ENCODE assay signal across 8 cellular contexts in genomic region chr1:228445867-228446584, GRCh38. TPM values are rescaled to one million over a fixed set of nuclear protein-coding genes. Genes with fewer than 3 reads are reported as not detected.
DNase-seq lines count a peak whose midpoint lies in the region; ATAC-seq, FAIRE-seq and TF ChIP-seq lines count a peak whose summit lies in the region.

No MANE protein-coding gene starts in this region.

- H3K27me3 ChIP-seq in pancreas = peaks cover 0 to 17% (median 9%) of the 10 kb centered on the region in 4 donors

- TF ChIP-seq POLR2A in GM12892 (IDR thresholded peaks at IDR 0.05; ENCODE audit: low read depth, low read length) = no peak

- peak; percentile 58 for DNase-seq in GM12892 (ENCODE audit: insufficient read length)
- DNase-seq in activated naive CD4-positive, alpha-beta T cell treated with anti-CD3 and anti-CD28 coated beads, Interleukin-2, amount 10 ng/mL, durations not matched to agents 7 days and 5 days = peak; percentile 67
- peak; percentile 47 for DNase-seq in Right ventricle myocardium superior
- DNase-seq in pancreas = peak in 3 of 6 donors; percentile 20 to 58 (median 24)
- DNase-seq in OCI-M2 (lab: John Stamatoyannopoulos, UW; ENCODE audit: unreplicated experiment) = no peak
- no peak for DNase-seq in H4 (ENCODE audit: low spot score)

- H3K36me3 Mint-ChIP-seq in activated naive CD4-positive, alpha-beta T cell treated with anti-CD3 and anti-CD28 coated beads, Interleukin-2, amount 10 ng/mL, durations not matched to agents 7 days and 5 days = no peaks in the 10 kb centered on the region

- H3K4me1 Mint-ChIP-seq in activated naive CD4-positive, alpha-beta T cell treated with anti-CD3 and anti-CD28 coated beads, Interleukin-2, amount 10 ng/mL, durations not matched to agents 7 days and 5 days = peaks cover 13% of the 10 kb centered on the region

- FAIRE-seq in GM12892 (lab: Jason Lieb, UNC) (no peak), pancreas (lab: Jason Lieb, UNC) (no peak)

- peaks cover 0 to 6% (median 3%) of the 10 kb centered on the region in 3 donors for H3K4me1 ChIP-seq in pancreas

- peaks cover 59% of the 10 kb centered on the region for H3K27me3 Mint-ChIP-seq in activated naive CD4-positive, alpha-beta T cell treated with anti-CD3 and anti-CD28 coated beads, Interleukin-2, amount 10 ng/mL, durations not matched to agents 7 days and 5 days

- H3K36me3 ChIP-seq in pancreas = no peaks in the 10 kb centered on the region

- no peak overlapping the region for H3K27ac Mint-ChIP-seq in activated naive CD4-positive, alpha-beta T cell treated with anti-CD3 and anti-CD28 coated beads, Interleukin-2, amount 10 ng/mL, durations not matched to agents 7 days and 5 days

- intact Hi-C loops in Right ventricle myocardium superior (cut with DNase I) = no loop called here
- intact Hi-C loops in pancreas (cut with DNase I) = no loop called here

- H3K27ac ChIP-seq in pancreas = no peak overlapping the region

- ATAC-seq in HG03280 (IDR thresholded peaks at IDR 0.05; ENCODE audit: unreplicated experiment) (peak; percentile 79), Right ventricle myocardium superior (ENCODE audit: poor library complexity) (peak; percentile 70), pancreas (peak; percentile 38 to 85 (median 74)), HG02642 (IDR thresholded peaks at IDR 0.05; ENCODE audit: poor library complexity, unreplicated experiment) (no peak)

- no peak for TF ChIP-seq CTCF in pancreas (IDR thresholded peaks at IDR 0.05)

- no peaks in the 10 kb centered on the region for H3K9me3 Mint-ChIP-seq in activated naive CD4-positive, alpha-beta T cell treated with anti-CD3 and anti-CD28 coated beads, Interleukin-2, amount 10 ng/mL, durations not matched to agents 7 days and 5 days

- peak overlapping the region in 2 of 4 donors; percentile 17 to 35 for H3K4me3 ChIP-seq in pancreas

- 7 to 8% methylated on average over 50 of the region's 50 CpGs for WGBS in pancreas, 2 donors

- no peaks in the 10 kb centered on the region for H3K9me3 ChIP-seq in pancreas

- H3K4me3 Mint-ChIP-seq in activated naive CD4-positive, alpha-beta T cell treated with anti-CD3 and anti-CD28 coated beads, Interleukin-2, amount 10 ng/mL, durations not matched to agents 7 days and 5 days = peak overlapping the region; percentile 74

- CTCF ChIA-PET in activated naive CD4-positive, alpha-beta T cell treated with anti-CD3 and anti-CD28 coated beads, Interleukin-2, amount 10 ng/mL, durations not matched to agents 7 days and 5 days (lab: Charles Lee) = no interaction called here

RNA-seq across cellular contexts. Expression of gene TRIM17, which starts 29.4 kb away (rescaled TPM):
- 0.55 TPM for polyA plus RNA-seq in GM12892 (2012; ENCODE audit: missing spikeins)
- total RNA-seq in Right ventricle myocardium superior (0.32 TPM), pancreas (1 to 10 TPM in 1 of 6 donors, under 1 TPM in 4, not detected in 1; 0.14 to 2.4 (median 0.38) TPM)
- under 1 TPM; 0.14 to 0.68 TPM for polyA plus RNA-seq in pancreas
- not detected in 2 replicates for total RNA-seq in H4 (2014; rRNA removed; shearing (Covaris generic))

RNA-seq across cellular contexts. Expression of gene TRIM11, which starts 39.4 kb away (rescaled TPM):
- polyA plus RNA-seq in GM12892 (2012; ENCODE audit: missing spikeins) = 7.3 TPM
- 6.2 TPM for total RNA-seq in Right ventricle myocardium superior
- 10 to 100 TPM in 2 of 6 donors, 1 to 10 TPM in 4; 7.6 to 15.1 (median 9.2) TPM for total RNA-seq in pancreas
- polyA plus RNA-seq in pancreas = 10 to 100 TPM; 13.6 to 16.3 TPM
- 6.8 and 8.4 TPM in 2 replicates for total RNA-seq in H4 (2014; rRNA removed; shearing (Covaris generic))

RNA-seq across cellular contexts. Expression of gene RNF187, which starts 41.2 kb away (rescaled TPM):
- 40.6 TPM for polyA plus RNA-seq in GM12892 (2012; ENCODE audit: missing spikeins)
- total RNA-seq in Right ventricle myocardium superior (81.7 TPM), pancreas (10 to 100 TPM; 50.7 to 60.2 (median 54.1) TPM)
- 10 to 100 TPM; 16.0 to 23.2 TPM for polyA plus RNA-seq in pancreas
- total RNA-seq in H4 (2014; rRNA removed; shearing (Covaris generic)) = 44.9 and 80.6 TPM in 2 replicates

Comparison
In these comparisons a context has a peak if more than half of its experiments do, and no peak if none do; other contexts are left out.
1. DNase-seq: peak in GM12892 (single experiment), activated naive CD4-positive, alpha-beta T cell treated with anti-CD3 and anti-CD28 coated beads, Interleukin-2, amount 10 ng/mL, durations not matched to agents 7 days and 5 days (single experiment) and Right ventricle myocardium superior (single experiment); none in OCI-M2 (single experiment) and H4 (single experiment).